ENCODE assay signal across 8 cellular contexts in genomic region chr5:7849531-7850240, GRCh38. TPM values are rescaled to one million over a fixed set of nuclear protein-coding genes. Genes with fewer than 3 reads are reported as not detected.
DNase-seq lines count a peak whose midpoint lies in the region; ATAC-seq, FAIRE-seq and TF ChIP-seq lines count a peak whose summit lies in the region.

No MANE protein-coding gene starts in this region.

- no peak for FAIRE-seq in A549 (lab: Jason Lieb, UNC)

- H3K27ac ChIP-seq in A549 (peak overlapping the region in 1 of 2 experiments; percentile 73; a peak in 3 of 6 replicates), body of pancreas (no peak overlapping the region), testis (no peak overlapping the region)

- POLR2A ChIA-PET in A549 (lab: Yijun Ruan, JAX) = no interaction called here

- TF ChIP-seq RAD21 in A549 (conservative IDR thresholded peaks at IDR 0.05 in 1 of 2, IDR thresholded peaks at IDR 0.05 in 1 of 2) = no peak

- H3K4me1 ChIP-seq in A549 (no peaks in the 10 kb centered on the region), body of pancreas (peaks cover 20% of the 10 kb centered on the region), testis (peaks cover 6% of the 10 kb centered on the region)

- H3K27me3 ChIP-seq in body of pancreas = no peaks in the 10 kb centered on the region
- no peaks in the 10 kb centered on the region for H3K27me3 ChIP-seq in testis

- H3K4me2 ChIP-seq in A549 = peak overlapping the region; percentile 88

- DNase-seq in A549 (ENCODE audit: low read depth in 1 of 2, low spot score in 1 of 2) (peak in 1 of 2 experiments; percentile 16), HFF-Myc (ENCODE audit: extremely low read depth, low read depth) (no peak), body of pancreas (peak in 3 of 4 donors; percentile 14 to 24 (median 21)), left kidney (ENCODE audit: low read depth, low spot score) (peak; percentile 81), testis (peak; percentile 30)

- 35% methylated on average over 12 of the region's 37 CpGs for WGBS in A549 (ENCODE audit: missing lambda C conversion rate)
- 49 to 61% methylated on average over 18 to 31 of the region's 37 CpGs for WGBS in body of pancreas, 2 donors
- 8 to 9% methylated on average over 22 to 36 of the region's 37 CpGs for WGBS in testis, 2 donors

- no peak for TF ChIP-seq EP300 in A549 (IDR thresholded peaks at IDR 0.05)

- H3K4me3 ChIP-seq in A549 (peak overlapping the region; percentile 64), HFF-Myc (replicated peaks; ENCODE audit: low read depth, low read length) (peak overlapping the region; percentile 6; the same call in 1 of the 2 replicates), body of pancreas (no peak overlapping the region), testis (peak overlapping the region; percentile 61 to 65)

- intact Hi-C loops in body of pancreas (cut with DNase I) (no loop called here), testis (cut with DNase I; ENCODE audit: low total_unique reads) (no loop called here)

- ATAC-seq in A549 = peak; percentile 79 to 80
- ATAC-seq in body of pancreas = no peak
- no peak for ATAC-seq in HG02885 (IDR thresholded peaks at IDR 0.05; ENCODE audit: poor library complexity, unreplicated experiment)
- no peak for ATAC-seq in GM18873 (IDR thresholded peaks at IDR 0.05; ENCODE audit: low FRiP score, unreplicated experiment)
- ATAC-seq in GM18502 (IDR thresholded peaks at IDR 0.05; ENCODE audit: poor library complexity, unreplicated experiment) = no peak

- TF ChIP-seq POLR2A in A549 (IDR thresholded peaks at IDR 0.05; ENCODE audit: low read length) (no peak), body of pancreas (IDR thresholded peaks at IDR 0.05) (no peak), testis (IDR thresholded peaks at IDR 0.05) (no peak)

- TF ChIP-seq CTCF in A549 (IDR thresholded peaks at IDR 0.05) (peak; percentile 16; the same call in 1 of the 3 replicates), HFF-Myc (IDR thresholded peaks at IDR 0.05; ENCODE audit: low read depth, low read length, missing control alignments) (no peak), body of pancreas (IDR thresholded peaks at IDR 0.05) (no peak), testis (IDR thresholded peaks at IDR 0.05) (no peak)

- H3K9me3 ChIP-seq in A549 = no peaks in the 10 kb centered on the region; the same call in 2 of the 3 replicates
- no peaks in the 10 kb centered on the region for H3K9me3 ChIP-seq in body of pancreas
- H3K9me3 ChIP-seq in testis = no peaks in the 10 kb centered on the region

- H3K36me3 ChIP-seq in body of pancreas (replicated peaks in 1 of 2; ENCODE audit: insufficient read depth in 1 of 2, low read depth in 2 of 2) = no peaks in the 10 kb centered on the region
- H3K36me3 ChIP-seq in testis (ENCODE audit: low read depth, missing control alignments) = no peaks in the 10 kb centered on the region

- CTCF ChIA-PET in A549 (lab: Yijun Ruan, JAX) = interaction anchor here (0.8 to 1.4 kb wide), 6 partner anchors 8 to 353 kb away, joined by 3 to 6 read pairs (median 3); no protein-coding TSS in a partner anchor

TF ChIP-seq in A549, 52 proteins besides CTCF, POLR2A, EP300 and RAD21:
- TF ChIP-seq ZNF302 (CRISPR knock-in tag; IDR thresholded peaks at IDR 0.05) (no peak), HOXA7 (CRISPR knock-in tag; IDR thresholded peaks at IDR 0.05) (no peak), PHF8 (IDR thresholded peaks at IDR 0.05; ENCODE audit: borderline replicate concordance, low read depth) (no peak), FOXS1 (CRISPR knock-in tag; IDR thresholded peaks at IDR 0.05) (no peak), JUN (IDR thresholded peaks at IDR 0.05) (no peak), NR3C1 (IDR thresholded peaks at IDR 0.05) (no peak), BCL3 (IDR thresholded peaks at IDR 0.05) (no peak), RNF2 (IDR thresholded peaks at IDR 0.05; ENCODE audit: borderline replicate concordance, low read depth) (no peak)

RNA-seq across cellular contexts. Expression of gene CFAP90, which starts 1.2 kb away (rescaled TPM):
- polyA plus RNA-seq in A549 (2011; rRNA removed) = 0.25 and 0.36 TPM in 2 replicates
- 0.21 and 0.41 TPM in 2 replicates for polyA plus RNA-seq in A549 (2012; cell fraction: cytosol; rRNA removed)
- polyA plus RNA-seq in A549 (2012; cell fraction: nucleus; rRNA removed) = 0.16 and 0.29 TPM in 2 replicates
- 0.17 to 0.28 TPM (median 0.28 TPM) in 3 replicates for polyA plus RNA-seq in A549 (2017; fragmentation: RNase III; extraction: RNeasy Plus Mini Kit Qiagen cat#74134 plus additional on column Dnase treatment)
- 0.33 TPM in 1 of 2 replicates, not detected in the other for polyA minus RNA-seq in A549 (2011; rRNA and poly(A)+ RNA removed)
- 10 to 100 TPM in 1 of 2 donors, under 1 TPM in 1; 0.52 to 10.2 TPM for total RNA-seq in body of pancreas
- 10 to 100 TPM; 12.2 to 33.0 TPM for total RNA-seq in testis
- 55.2 TPM for polyA plus RNA-seq in testis (ENCODE audit: insufficient read depth, low read depth, low replicate concordance)

RNA-seq across cellular contexts. Expression of gene FASTKD3, which starts 19.1 kb away (rescaled TPM):
- polyA plus RNA-seq in A549 (2011; rRNA removed) (17.2 and 24.8 TPM in 2 replicates), A549 (2017; fragmentation: RNase III; extraction: RNeasy Plus Mini Kit Qiagen cat#74134 plus additional on column Dnase treatment) (19.5 to 20.4 TPM (median 19.5 TPM) in 3 replicates), testis (ENCODE audit: insufficient read depth, low read depth, low replicate concordance) (8.0 TPM)
- polyA plus RNA-seq in A549 (2012; cell fraction: cytosol; rRNA removed) = 6.9 and 7.3 TPM in 2 replicates
- 4.2 and 5.5 TPM in 2 replicates for polyA plus RNA-seq in A549 (2012; cell fraction: nucleus; rRNA removed)
- polyA minus RNA-seq in A549 (2011; rRNA and poly(A)+ RNA removed) = 6.8 and 7.7 TPM in 2 replicates
- total RNA-seq in body of pancreas (1 to 10 TPM; 1.3 to 9.1 TPM), testis (10 to 100 TPM; 11.7 TPM)

RNA-seq across cellular contexts. Expression of gene MTRR, which starts 19.3 kb away (rescaled TPM):
- 86.3 and 110 TPM in 2 replicates for polyA plus RNA-seq in A549 (2011; rRNA removed)
- polyA plus RNA-seq in A549 (2012; cell fraction: cytosol; rRNA removed) = 36.4 and 42.8 TPM in 2 replicates
- 29.7 and 44.5 TPM in 2 replicates for polyA plus RNA-seq in A549 (2012; cell fraction: nucleus; rRNA removed)
- 40.0 to 47.5 TPM (median 44.1 TPM) in 3 replicates for polyA plus RNA-seq in A549 (2017; fragmentation: RNase III; extraction: RNeasy Plus Mini Kit Qiagen cat#74134 plus additional on column Dnase treatment)
- polyA minus RNA-seq in A549 (2011; rRNA and poly(A)+ RNA removed) = 116 and 140 TPM in 2 replicates
- total RNA-seq in body of pancreas = 10 to 100 TPM; 15.8 to 23.9 TPM
- 10 to 100 TPM; 56.3 to 82.6 TPM for total RNA-seq in testis
- polyA plus RNA-seq in testis (ENCODE audit: insufficient read depth, low read depth, low replicate concordance) = 71.4 TPM

Comparison
In these comparisons a context has a peak if more than half of its experiments do, and no peak if none do; other contexts are left out.
1. ATAC-seq: peak in A549 (2 of 2); none in body of pancreas (single experiment), HG02885 (single experiment), GM18873 (single experiment) and GM18502 (single experiment).
2. H3K4me3 ChIP-seq: peak in A549 (single experiment), HFF-Myc (single experiment) and testis (2 of 2); none in body of pancreas (0 of 2).